In genomic region chr2:198815626-198816025, GRCh38 we compare ENCODE assay signal across 25 cellular contexts.
"Had no signal": no experiment of that assay in that cellular context is flagged by ENCODE, and none has a peak within 500 bp of the region (broad histone marks: within the 10 kb centered on the region; RNA-seq: fewer than 3 reads in every experiment).

No MANE protein-coding gene starts in this region.

- H3K27ac ChIP-seq: neutrophil, pancreas, psoas muscle, right lobe of liver, sigmoid colon, stomach, thoracic aorta, thyroid gland, tibial nerve, upper lobe of right lung, uterus had no signal

- DNase-seq: naive B cell; naive thymus-derived CD8-positive, alpha-beta T cell; nephron progenitor cell; nucleus accumbens; pancreas; psoas muscle; right cardiac atrium; right lobe of liver; sigmoid colon; small intestine; stimulated activated CD4-positive, alpha-beta T cell treated with anti-CD3 and anti-CD28 coated beads, Interleukin-12 subunit alpha, Interleukin-12 subunit beta, amount 100 ng/mL, for 4 hours; stimulated activated CD4-positive, alpha-beta T cell treated with anti-CD3 and anti-CD28 coated beads, Interleukin-1b, Interleukin-23, amount 100 ng/mL, for 48 hours; stimulated activated CD4-positive, alpha-beta T cell treated with anti-CD3 and anti-CD28 coated beads, Interleukin-4, amount 100 ng/mL, for 1 hour; stimulated activated CD4-positive, alpha-beta T cell treated with anti-CD3 and anti-CD28 coated beads, Interleukin-4, amount 100 ng/mL, for 4 hours; stimulated activated CD8-positive, alpha-beta memory T cell treated with anti-CD3 and anti-CD28 coated beads, Interleukin-4, amount 100 ng/mL, for 48 hours; stimulated activated naive B cell treated with anti-CD40 and anti-IgM and Interleukin-4, amounts not matched to agents 10 μg/mL and 1 μg/mL and 100 μg/mL, for 72 hours; stimulated activated naive CD4-positive, alpha-beta T cell treated with Interleukin-2 at 50 U/mL for 16 hours; stomach; thyroid gland; upper lobe of right lung; uterus had no signal

- H3K27me3 ChIP-seq: neutrophil, pancreas, right lobe of liver, sigmoid colon, stomach, thyroid gland, tibial nerve, upper lobe of right lung, uterus had no signal

- ATAC-seq: naive thymus-derived CD8-positive, alpha-beta T cell; natural killer cell treated with Interleukin-12 subunit alpha and Interleukin-12 subunit beta and Interleukin-15 and Interleukin-18, amount 100 ng/mL, for 72 hours; pancreas; psoas muscle; right cardiac atrium; right lobe of liver; stimulated activated naive B cell treated with anti-CD40 and anti-IgM and Interleukin-4, amounts not matched to agents 10 μg/mL and 1 μg/mL and 100 μg/mL, for 72 hours; upper lobe of right lung had no signal

- H3K36me3 ChIP-seq: neutrophil, pancreas, right lobe of liver, sigmoid colon, stomach, thoracic aorta, thyroid gland, tibial nerve, upper lobe of right lung, uterus had no signal

- H3K9me3 ChIP-seq: neutrophil, pancreas, psoas muscle, right lobe of liver, sigmoid colon, stomach, thoracic aorta, thyroid gland, tibial nerve, upper lobe of right lung, uterus had no signal

- H3K4me3 ChIP-seq: pancreas, psoas muscle, right lobe of liver, sigmoid colon, stomach, thoracic aorta, thyroid gland, tibial nerve, upper lobe of right lung, uterus had no signal

- H3K4me1 ChIP-seq: pancreas, psoas muscle, right lobe of liver, sigmoid colon, stomach, thyroid gland, tibial nerve, upper lobe of right lung, uterus had no signal

- FAIRE-seq: pancreas, small intestine had no signal
